ENCODE assay signal across 13 cellular contexts in genomic region chr17:39651908-39652634, GRCh38. TPM values are rescaled to one million over a fixed set of nuclear protein-coding genes. Genes with fewer than 3 reads are reported as not detected.
DNase-seq lines count a peak whose midpoint lies in the region; ATAC-seq, FAIRE-seq and TF ChIP-seq lines count a peak whose summit lies in the region.
"Had no signal": no experiment of that assay in that cellular context is flagged by ENCODE, and none has a peak within 500 bp of the region (broad histone marks: within the 10 kb centered on the region; RNA-seq: fewer than 3 reads in every experiment).

No MANE protein-coding gene starts in this region.

- H2BK20ac ChIP-seq in H1 (ENCODE audit: low read length) = 0 out of 2 replicates have a peak overlapping the region, but pooled peaks have one; percentile 73

- no peaks in the 10 kb centered on the region for H4K20me1 ChIP-seq in OCI-LY1 (ENCODE audit: insufficient read depth, low read length)
- H4K20me1 ChIP-seq in H1 (replicated peaks in 1 of 2; ENCODE audit: control insufficient read depth in 1 of 2, insufficient read depth in 2 of 2, low read length in 2 of 2) = peaks cover 1 to 2% of the 10 kb centered on the region in 2 experiments
- peaks cover 26% of the 10 kb centered on the region for H4K20me1 ChIP-seq in neural progenitor cell (ENCODE audit: low read depth)

- H2AFZ ChIP-seq in OCI-LY1 (ENCODE audit: low read length) (no peak overlapping the region), H1 (ENCODE audit: low read length) (no peak overlapping the region), neural progenitor cell (replicated peaks) (peak overlapping the region; percentile 51)

- H3F3A ChIP-seq in OCI-LY1 (ENCODE audit: insufficient read depth, low read length) (no peaks in the 10 kb centered on the region), neural progenitor cell (ENCODE audit: low read depth) (peaks cover 24% of the 10 kb centered on the region)

- peak overlapping the region; percentile 5 for H3K27ac ChIP-seq in OCI-LY1 (ENCODE audit: low read depth, low read length, poor library complexity, severe bottlenecking)
- H3K27ac ChIP-seq in H1 (ENCODE audit: low read depth, low read length) = peak overlapping the region; percentile 59; the same call in 1 of the 2 replicates
- peak overlapping the region; percentile 86 for H3K27ac ChIP-seq in neural progenitor cell
- peak overlapping the region in 2 of 12 donors; percentile 19 to 30 for H3K27ac ChIP-seq in heart left ventricle

- H4K91ac ChIP-seq in H1 (replicated peaks; ENCODE audit: insufficient read length, low read length) = peak overlapping the region; percentile 71

- H4K8ac ChIP-seq in H1 (ENCODE audit: extremely low read depth, insufficient read depth, low read length) = no peak overlapping the region; the same call in 1 of the 2 replicates

- H2AK5ac ChIP-seq in H1 (ENCODE audit: low read depth, low read length) = peak overlapping the region; percentile 47; the same call in 1 of the 2 replicates

- no peak overlapping the region for H3K14ac ChIP-seq in H1 (ENCODE audit: insufficient read length)

- H2BK5ac ChIP-seq in H1 (ENCODE audit: low read depth, low read length) = peak overlapping the region; percentile 68; the same call in 1 of the 2 replicates

- DNase-seq in CD1c-positive myeloid dendritic cell (ENCODE audit: extremely low spot score) (peak; percentile 64), H1 (ENCODE audit: low read depth in 1 of 2, low spot score in 2 of 2) (no peak), neural progenitor cell (ENCODE audit: low spot score) (no peak), heart left ventricle (no peak)
- no peak for DNase-seq in stimulated activated CD4-positive, alpha-beta T cell treated with anti-CD3 and anti-CD28 coated beads, Interleukin-2, amount 100 ng/mL, for 48 hours
- DNase-seq: central memory CD4-positive, alpha-beta T cell; left cardiac atrium; NCI-H1436 treated with DMSO at 0.1 percent for 48 hours; NK-92 treated with Interleukin-12 subunit alpha and Interleukin-12 subunit beta, amount 100 ng/mL, for 24 hours had no signal

- H2BK120ac ChIP-seq in H1 (replicated peaks; ENCODE audit: low read depth, low read length) = peak overlapping the region; percentile 16

- H3K4me2 ChIP-seq in OCI-LY1 (ENCODE audit: low read length) (no peak overlapping the region), H1 (ENCODE audit: insufficient read depth in 1 of 2, low read depth in 2 of 2, low read length in 2 of 2) (peak overlapping the region; percentile 14 to 45; a peak in 1 of 4 replicates), neural progenitor cell (peak overlapping the region; percentile 79)

- H4K5ac ChIP-seq in H1 (ENCODE audit: insufficient read length, low read depth, low read length) = no peak overlapping the region

- no peaks in the 10 kb centered on the region for H3K9me2 ChIP-seq in OCI-LY1 (ENCODE audit: low read depth, low read length)

- TF ChIP-seq RAD21 in H1 (IDR thresholded peaks at IDR 0.05 in 1 of 2, conservative IDR thresholded peaks at IDR 0.05 in 1 of 2; ENCODE audit: low read depth in 2 of 2, low read length in 2 of 2) = no peak

- no peak overlapping the region for H3K4ac ChIP-seq in H1 (replicated peaks; ENCODE audit: insufficient read length, low read depth, low read length)

- H3K36me3 ChIP-seq in OCI-LY1 (ENCODE audit: insufficient read depth, low read length) (peaks cover 5% of the 10 kb centered on the region; the same call in 1 of the 2 replicates), H1 (ENCODE audit: control insufficient read depth in 2 of 4, insufficient read depth in 4 of 4, low read length in 3 of 4) (no peaks in the 10 kb centered on the region), neural progenitor cell (no peaks in the 10 kb centered on the region), heart left ventricle (peaks cover 0 to 23% (median 5%) of the 10 kb centered on the region in 9 donors)

- peak overlapping the region; percentile 76 for H3K4me3 Mint-ChIP-seq in neural progenitor cell

- no peak overlapping the region for H3K23ac ChIP-seq in H1 (ENCODE audit: insufficient read length)

- H3K27me3 Mint-ChIP-seq in neural progenitor cell (ENCODE audit: insufficient read depth, low read depth) = no peaks in the 10 kb centered on the region

- peaks cover 15% of the 10 kb centered on the region for H3K36me3 Mint-ChIP-seq in neural progenitor cell

- no peak for FAIRE-seq in H1 (lab: Jason Lieb, UNC)
- FAIRE-seq: H54 had no signal

- H3K27me3 ChIP-seq in OCI-LY1 (ENCODE audit: insufficient read depth, low read length) = no peaks in the 10 kb centered on the region
- no peaks in the 10 kb centered on the region for H3K27me3 ChIP-seq in H1 (replicated peaks in 1 of 4; ENCODE audit: control insufficient read depth in 3 of 4, extremely low read depth in 1 of 4, insufficient read depth in 3 of 4, low read length in 3 of 4)
- H3K27me3 ChIP-seq in neural progenitor cell = no peaks in the 10 kb centered on the region
- no peaks in the 10 kb centered on the region for H3K27me3 ChIP-seq in heart left ventricle

- POLR2A ChIA-PET in H1 (lab: Charles Lee; ENCODE audit: partially characterized antibody) = interaction anchor here (0.9 to 5.2 kb wide), 10 partner anchors 10 to 48 kb away, joined by 3 to 28 read pairs (median 5); partner anchors contain the start of genes ERBB2 and TCAP

- H3K4me1 ChIP-seq in OCI-LY1 (ENCODE audit: insufficient read depth, low read length, severe bottlenecking) = peaks cover 13% of the 10 kb centered on the region
- H3K4me1 ChIP-seq in H1 (replicated peaks in 1 of 4; ENCODE audit: control insufficient read depth in 3 of 4, insufficient read depth in 4 of 4, low read length in 3 of 4) = peaks cover 5 to 23% (median 19%) of the 10 kb centered on the region in 4 experiments
- peaks cover 29% of the 10 kb centered on the region for H3K4me1 ChIP-seq in neural progenitor cell
- H3K4me1 ChIP-seq in heart left ventricle = peaks cover 0 to 39% (median 8%) of the 10 kb centered on the region in 12 donors

- peaks cover 2% of the 10 kb centered on the region; the same call in 1 of the 2 replicates for H3K79me1 ChIP-seq in H1 (ENCODE audit: low read depth, low read length)

- no peaks in the 10 kb centered on the region; the same call in 1 of the 2 replicates for H3K23me2 ChIP-seq in H1 (ENCODE audit: low read depth, low read length)

- H3K9me3 ChIP-seq in OCI-LY1 (ENCODE audit: low read length) (no peaks in the 10 kb centered on the region), H1 (ENCODE audit: insufficient read depth in 2 of 2, low read depth in 1 of 2, low read length in 1 of 2) (no peaks in the 10 kb centered on the region), neural progenitor cell (ENCODE audit: low read depth) (no peaks in the 10 kb centered on the region), heart left ventricle (no peaks in the 10 kb centered on the region)

- H3K18ac ChIP-seq in H1 (ENCODE audit: extremely low read depth, low read length) = peak overlapping the region; percentile 36

- H3K9me3 Mint-ChIP-seq in neural progenitor cell = no peaks in the 10 kb centered on the region

- peaks cover 54% of the 10 kb centered on the region for H3K4me1 Mint-ChIP-seq in neural progenitor cell

- intact Hi-C loops in heart left ventricle (cut with DNase I) = no loop called here

- H2BK12ac ChIP-seq in H1 (ENCODE audit: low read depth, low read length) = peak overlapping the region; percentile 64; the same call in 1 of the 2 replicates

- H3K9ac ChIP-seq in OCI-LY1 (ENCODE audit: low read length) = no peak overlapping the region
- H3K9ac ChIP-seq in H1 (replicated peaks in 1 of 4; ENCODE audit: extremely low read depth in 1 of 4, low read depth in 3 of 4, low read length in 3 of 4) = no peak overlapping the region
- H3K9ac ChIP-seq in neural progenitor cell = no peak overlapping the region

- TF ChIP-seq POLR2A in H1 (IDR thresholded peaks at IDR 0.05; ENCODE audit: control extremely low read depth in 1 of 2, low read depth in 2 of 2, low read length in 2 of 2) (no peak), heart left ventricle (IDR thresholded peaks at IDR 0.05) (no peak)

- H3K79me2 ChIP-seq in OCI-LY1 (ENCODE audit: insufficient read depth, low read length) (no peaks in the 10 kb centered on the region), H1 (ENCODE audit: control insufficient read depth in 1 of 2, insufficient read depth in 2 of 2, low read length in 2 of 2) (peaks cover 0 to 9% of the 10 kb centered on the region in 2 experiments; a peak in 1 of 4 replicates), neural progenitor cell (ENCODE audit: low read depth) (peaks cover 22% of the 10 kb centered on the region)

- 78% methylated on average over 10 of the region's 10 CpGs; no CpG with 5 or more reads in 1 of the 2 experiments for WGBS in H1 (ENCODE audit: extremely low coverage in 1 of 2, insufficient coverage in 1 of 2, insufficient read length in 1 of 2, insufficient replicate concordance in 2 of 2, low coverage in 1 of 2, low lambda C conversion rate in 2 of 2, missing lambda C conversion rate in 1 of 2), 2 experiments
- WGBS in heart left ventricle, 4 donors = 61 to 72% (median 68%) methylated on average over 10 of the region's 10 CpGs

- H2BK15ac ChIP-seq in H1 (ENCODE audit: low read length) = no peak overlapping the region; the same call in 1 of the 2 replicates

- no peak overlapping the region for H3K4me3 ChIP-seq in OCI-LY1 (ENCODE audit: low read depth, low read length, poor library complexity, severe bottlenecking)
- H3K4me3 ChIP-seq in H1 (ENCODE audit: extremely low read depth in 1 of 4, insufficient read depth in 2 of 4, low read depth in 3 of 4, low read length in 4 of 4) = no peak overlapping the region
- H3K4me3 ChIP-seq in neural progenitor cell = peak overlapping the region; percentile 11
- H3K4me3 ChIP-seq in heart left ventricle = no peak overlapping the region

- TF ChIP-seq CTCF in OCI-LY1 (IDR thresholded peaks at IDR 0.05; ENCODE audit: low read length) = no peak
- TF ChIP-seq CTCF in H1 (IDR thresholded peaks at IDR 0.05; ENCODE audit: control extremely low read depth in 1 of 3, insufficient read depth in 1 of 3, low read depth in 1 of 3, low read length in 3 of 3) = no peak
- TF ChIP-seq CTCF in neural progenitor cell (IDR thresholded peaks at IDR 0.05) = no peak
- TF ChIP-seq CTCF in heart left ventricle (IDR thresholded peaks at IDR 0.05) = no peak

- CTCF ChIA-PET in H1 (lab: Charles Lee; ENCODE audit: partially characterized antibody) = interaction anchor here (1.0 to 49.2 kb wide), 5 partner anchors 11 to 104 kb away, joined by 4 to 1885 read pairs (median 133); partner anchors contain the start of genes ERBB2, MIEN1, PGAP3 and PNMT

- H3K27ac Mint-ChIP-seq in neural progenitor cell = peak overlapping the region; percentile 100

- H3K56ac ChIP-seq in H1 (replicated peaks; ENCODE audit: insufficient read length, low read depth, low read length) = no peak overlapping the region

- no peak for TF ChIP-seq EP300 in H1 (IDR thresholded peaks at IDR 0.05; ENCODE audit: borderline replicate concordance in 1 of 2, low read depth in 2 of 2, low read length in 2 of 2)

- ATAC-seq in HG03469 (IDR thresholded peaks at IDR 0.05; ENCODE audit: unreplicated experiment) (no peak), GM19324 (IDR thresholded peaks at IDR 0.05; ENCODE audit: low FRiP score, unreplicated experiment) (no peak), heart left ventricle (no peak)

RNA-seq across cellular contexts. Expression of gene TCAP, which starts 13.1 kb away (rescaled TPM):
- total RNA-seq in H1 (2021; fragmentation: NEBNext Ultra II Directional; extraction: Animal tissue kit (Norgen Biotek cat#: 25700)) = 1.4 TPM in 2 replicates
- polyA plus RNA-seq in H1 (2011; rRNA removed) = 0.82 and 1.3 TPM in 2 replicates
- 1.2 TPM for polyA plus RNA-seq in H1 (2011; cell fraction: cytosol; rRNA removed)
- polyA plus RNA-seq in H1 (2011; cell fraction: nucleus; rRNA removed) = 8.9 TPM
- polyA plus RNA-seq in H1 (2012, experiment 1 of 2) = 1.7 to 2.6 TPM (median 2.3 TPM) in 4 replicates
- 1.4 TPM for polyA plus RNA-seq in H1 (2012, experiment 2 of 2)
- polyA plus RNA-seq in H1 (2013, experiment 1 of 2) = 0.49 TPM
- 0.48 TPM for polyA plus RNA-seq in H1 (2013, experiment 2 of 2)
- polyA minus RNA-seq in H1 (2011; rRNA and poly(A)+ RNA removed) = 1.1 and 1.3 TPM in 2 replicates
- 1.4 TPM for polyA minus RNA-seq in H1 (2011; cell fraction: cytosol; rRNA and poly(A)+ RNA removed)
- 4.2 TPM for polyA minus RNA-seq in H1 (2011; cell fraction: nucleus; rRNA and poly(A)+ RNA removed)
- total RNA-seq in neural progenitor cell (ENCODE audit: low replicate concordance) = 0.19 and 1.3 TPM in 2 replicates
- total RNA-seq in heart left ventricle = 1,000 to 10,000 TPM; 2,428 to 9,343 (median 4,137) TPM
- 1,000 to 10,000 TPM; 2,028 to 5,784 TPM for polyA plus RNA-seq in heart left ventricle

RNA-seq across cellular contexts. Expression of gene STARD3, which starts 15.1 kb away (rescaled TPM):
- 47.6 and 56.7 TPM in 2 replicates for total RNA-seq in H1 (2021; fragmentation: NEBNext Ultra II Directional; extraction: Animal tissue kit (Norgen Biotek cat#: 25700))
- polyA plus RNA-seq in H1 (2011; rRNA removed) = 80.3 and 116 TPM in 2 replicates
- 80.2 TPM for polyA plus RNA-seq in H1 (2011; cell fraction: cytosol; rRNA removed)
- polyA plus RNA-seq in H1 (2011; cell fraction: nucleus; rRNA removed) = 203 TPM
- polyA plus RNA-seq in H1 (2012, experiment 1 of 2) = 54.2 to 69.5 TPM (median 56.8 TPM) in 4 replicates
- polyA plus RNA-seq in H1 (2012, experiment 2 of 2) = 61.3 TPM
- polyA plus RNA-seq in H1 (2013, experiment 1 of 2) = 80.5 TPM
- polyA plus RNA-seq in H1 (2013, experiment 2 of 2) = 91.9 TPM
- 78.6 and 84.8 TPM in 2 replicates for polyA minus RNA-seq in H1 (2011; rRNA and poly(A)+ RNA removed)
- 37.6 TPM for polyA minus RNA-seq in H1 (2011; cell fraction: cytosol; rRNA and poly(A)+ RNA removed)
- polyA minus RNA-seq in H1 (2011; cell fraction: nucleus; rRNA and poly(A)+ RNA removed) = 53.7 TPM
- total RNA-seq in neural progenitor cell (ENCODE audit: low replicate concordance) = 21.5 and 54.9 TPM in 2 replicates
- total RNA-seq in heart left ventricle = 10 to 100 TPM; 14.1 to 36.5 (median 19.3) TPM
- polyA plus RNA-seq in heart left ventricle = 10 to 100 TPM; 24.2 to 57.2 TPM

RNA-seq across cellular contexts. Expression of gene PNMT, which starts 16.2 kb away (rescaled TPM):
- total RNA-seq in H1 (2021; fragmentation: NEBNext Ultra II Directional; extraction: Animal tissue kit (Norgen Biotek cat#: 25700)) = 4.4 and 5.6 TPM in 2 replicates
- polyA plus RNA-seq in H1 (2011; rRNA removed) = 10.5 and 10.9 TPM in 2 replicates
- 8.1 TPM for polyA plus RNA-seq in H1 (2011; cell fraction: cytosol; rRNA removed)
- 10.0 TPM for polyA plus RNA-seq in H1 (2011; cell fraction: nucleus; rRNA removed)
- polyA plus RNA-seq in H1 (2012, experiment 1 of 2) = 4.3 to 8.6 TPM (median 7.6 TPM) in 4 replicates
- 5.6 TPM for polyA plus RNA-seq in H1 (2012, experiment 2 of 2)
- 3.4 TPM for polyA plus RNA-seq in H1 (2013, experiment 1 of 2)
- 3.4 TPM for polyA plus RNA-seq in H1 (2013, experiment 2 of 2)
- polyA minus RNA-seq in H1 (2011; rRNA and poly(A)+ RNA removed) = 0.95 and 1.4 TPM in 2 replicates
- 4.9 TPM for polyA minus RNA-seq in H1 (2011; cell fraction: cytosol; rRNA and poly(A)+ RNA removed)
- 1.7 TPM for polyA minus RNA-seq in H1 (2011; cell fraction: nucleus; rRNA and poly(A)+ RNA removed)
- total RNA-seq in neural progenitor cell (ENCODE audit: low replicate concordance) = 0.28 TPM in 1 of 2 replicates, not detected in the other
- total RNA-seq in heart left ventricle = 1 to 10 TPM; 2.4 to 7.9 (median 6.0) TPM
- polyA plus RNA-seq in heart left ventricle = 10 to 100 TPM; 13.0 to 15.6 TPM

RNA-seq across cellular contexts. Expression of gene PPP1R1B, which starts 25.3 kb away (rescaled TPM):
- 9.4 and 10.7 TPM in 2 replicates for total RNA-seq in H1 (2021; fragmentation: NEBNext Ultra II Directional; extraction: Animal tissue kit (Norgen Biotek cat#: 25700))
- polyA plus RNA-seq in H1 (2011; rRNA removed) (21.0 and 22.3 TPM in 2 replicates), heart left ventricle (1 to 10 TPM in 1 of 2 donors, under 1 TPM in 1; 0.61 to 2.5 TPM)
- polyA plus RNA-seq in H1 (2011; cell fraction: cytosol; rRNA removed) = 15.9 TPM
- 15.3 TPM for polyA plus RNA-seq in H1 (2011; cell fraction: nucleus; rRNA removed)
- polyA plus RNA-seq in H1 (2012, experiment 1 of 2) = 13.4 to 19.6 TPM (median 17.0 TPM) in 4 replicates
- polyA plus RNA-seq in H1 (2012, experiment 2 of 2) = 22.0 TPM
- 10.8 TPM for polyA plus RNA-seq in H1 (2013, experiment 1 of 2)
- polyA plus RNA-seq in H1 (2013, experiment 2 of 2) = 11.3 TPM
- polyA minus RNA-seq in H1 (2011; rRNA and poly(A)+ RNA removed) = 9.1 and 11.8 TPM in 2 replicates
- 7.9 TPM for polyA minus RNA-seq in H1 (2011; cell fraction: cytosol; rRNA and poly(A)+ RNA removed)
- polyA minus RNA-seq in H1 (2011; cell fraction: nucleus; rRNA and poly(A)+ RNA removed) = 4.6 TPM
- total RNA-seq in neural progenitor cell (ENCODE audit: low replicate concordance) (0.90 TPM in 1 of 2 replicates, not detected in the other), heart left ventricle (1 to 10 TPM in 4 of 9 donors, under 1 TPM in 4, not detected in 1; 0.54 to 5.8 (median 0.88) TPM)

RNA-seq across cellular contexts. Expression of gene PGAP3, which starts 35.8 kb away (rescaled TPM):
- total RNA-seq in H1 (2021; fragmentation: NEBNext Ultra II Directional; extraction: Animal tissue kit (Norgen Biotek cat#: 25700)) = 18.5 and 21.0 TPM in 2 replicates
- polyA plus RNA-seq in H1 (2011; rRNA removed) (30.7 and 32.2 TPM in 2 replicates), heart left ventricle (10 to 100 TPM; 13.3 to 13.8 TPM)
- polyA plus RNA-seq in H1 (2011; cell fraction: cytosol; rRNA removed) = 26.7 TPM
- polyA plus RNA-seq in H1 (2011; cell fraction: nucleus; rRNA removed) = 97.3 TPM
- polyA plus RNA-seq in H1 (2012, experiment 1 of 2) = 16.4 to 26.1 TPM (median 23.6 TPM) in 4 replicates
- polyA plus RNA-seq in H1 (2012, experiment 2 of 2) = 17.3 TPM
- polyA plus RNA-seq in H1 (2013, experiment 1 of 2) = 16.2 TPM
- polyA plus RNA-seq in H1 (2013, experiment 2 of 2) = 14.6 TPM
- polyA minus RNA-seq in H1 (2011; rRNA and poly(A)+ RNA removed) = 28.0 and 33.0 TPM in 2 replicates
- 11.7 TPM for polyA minus RNA-seq in H1 (2011; cell fraction: cytosol; rRNA and poly(A)+ RNA removed)
- 13.7 TPM for polyA minus RNA-seq in H1 (2011; cell fraction: nucleus; rRNA and poly(A)+ RNA removed)
- total RNA-seq in neural progenitor cell (ENCODE audit: low replicate concordance) (6.6 and 26.1 TPM in 2 replicates), heart left ventricle (10 to 100 TPM in 7 of 9 donors, 1 to 10 TPM in 2; 8.0 to 18.8 (median 13.1) TPM)

Comparison
In these comparisons a context has a peak if more than half of its experiments do, and no peak if none do; other contexts are left out.
1. RNA of gene TCAP, which starts 13.1 kb away (total RNA-seq): 2,428 to 9,343 TPM in heart left ventricle; 1.4 TPM in H1 and 0.19 to 1.3 TPM in neural progenitor cell; every median in the first group is over 100 times any median in the second.